Comparison of ENCODE assay signal across 9 cellular contexts in the genomic region with DNA sequence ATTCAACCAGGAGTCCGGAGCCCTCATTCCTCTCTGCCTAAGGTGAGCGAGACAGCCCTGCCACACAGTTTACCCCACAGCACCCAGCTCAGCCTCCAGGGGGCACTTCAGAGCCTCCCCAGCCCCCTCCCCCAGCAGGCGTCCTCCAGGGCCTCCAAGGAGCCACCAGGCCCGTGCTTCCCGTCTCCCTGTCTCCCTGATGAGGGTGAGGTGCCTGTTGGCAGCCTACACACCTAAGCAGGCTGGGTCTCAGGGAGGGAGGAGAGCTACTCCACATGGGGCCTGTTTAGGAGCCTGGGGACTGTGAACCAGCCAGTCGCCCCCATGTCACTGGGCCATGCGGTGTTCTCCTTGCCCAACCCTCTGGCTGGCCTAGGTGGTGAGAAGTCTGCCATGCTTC. TPM values are rescaled to one million over a fixed set of nuclear protein-coding genes. Genes with fewer than 3 reads are reported as not detected.
DNase-seq lines count a peak whose midpoint lies in the region; ATAC-seq and TF ChIP-seq lines count a peak whose summit lies in the region.
"Had no signal": no experiment of that assay in that cellular context is flagged by ENCODE, and none has a peak within 500 bp of the region (broad histone marks: within the 10 kb centered on the region; RNA-seq: fewer than 3 reads in every experiment).

No MANE protein-coding gene starts in this region.

- no peaks in the 10 kb centered on the region for H3K9me2 ChIP-seq in Loucy (replicated peaks; ENCODE audit: low read depth, low read length)

- ATAC-seq in GM19395 (IDR thresholded peaks at IDR 0.05; ENCODE audit: unreplicated experiment) = no peak

- H2BK12ac ChIP-seq in neuronal stem cell (ENCODE audit: low read length) = no peak overlapping the region

- H2AK5ac ChIP-seq in neuronal stem cell (ENCODE audit: low read depth, low read length) = no peak overlapping the region

- H3K9ac ChIP-seq in Loucy (ENCODE audit: low read depth, low read length, poor library complexity, severe bottlenecking) (peak overlapping the region; percentile 49), neuronal stem cell (ENCODE audit: low read depth, low read length, poor library complexity) (no peak overlapping the region)

- no peak overlapping the region for H3K4ac ChIP-seq in neuronal stem cell (ENCODE audit: low read length)

- no peak overlapping the region for H4K91ac ChIP-seq in neuronal stem cell (ENCODE audit: low read depth, low read length, poor library complexity)

- no peak overlapping the region for H3K4me3 ChIP-seq in Loucy (ENCODE audit: low read length, poor library complexity, severe bottlenecking)
- H3K4me3 ChIP-seq in neuronal stem cell (ENCODE audit: low read length in 2 of 2) = no peak overlapping the region
- H3K4me3 ChIP-seq in effector memory CD4-positive, alpha-beta T cell (ENCODE audit: insufficient read depth, low read depth, low read length, poor library complexity, severe bottlenecking) = no peak overlapping the region

- H3K4me2 ChIP-seq in Loucy (ENCODE audit: low read depth, low read length, poor library complexity, severe bottlenecking) (peak overlapping the region; percentile 70), neuronal stem cell (ENCODE audit: insufficient read depth, low read length, poor library complexity, severe bottlenecking) (no peak overlapping the region)

- WGBS in neuronal stem cell (ENCODE audit: extremely low coverage in 2 of 2, insufficient read length in 2 of 2, insufficient replicate concordance in 1 of 2), 2 donors = no CpG with 5 or more reads among the region's 7 CpGs

- no peak overlapping the region for H4K8ac ChIP-seq in neuronal stem cell (ENCODE audit: low read depth, low read length)

- TF ChIP-seq CTCF in Loucy (conservative IDR thresholded peaks at IDR 0.05; ENCODE audit: low read length) (peak; percentile 74), GM20000 (IDR thresholded peaks at IDR 0.05; ENCODE audit: extremely low read depth, missing control alignments) (no peak)

- no peak overlapping the region for H3K14ac ChIP-seq in neuronal stem cell (ENCODE audit: low read length)

- H3K18ac ChIP-seq in neuronal stem cell (ENCODE audit: low read length) = peak overlapping the region; percentile 63

- DNase-seq in Daoy (ENCODE audit: low read depth) = peak; percentile 38
- DNase-seq in dermis blood vessel endothelial cell = peak; percentile 51
- DNase-seq in neuronal stem cell (ENCODE audit: low spot score) = no peak
- no peak for DNase-seq in GM20000 (ENCODE audit: low spot score)
- no peak for DNase-seq in effector memory CD4-positive, alpha-beta T cell
- DNase-seq in NCI-H1105 treated with DMSO at 0.1 percent for 48 hours (lab: John Stamatoyannopoulos, UW) = no peak
- DNase-seq: NCI-H2081 had no signal

- H2BK15ac ChIP-seq in neuronal stem cell (ENCODE audit: low read length) = no peak overlapping the region

- H3K79me2 ChIP-seq in Loucy (ENCODE audit: insufficient read depth, low read length) = no peaks in the 10 kb centered on the region

- H3K4me1 ChIP-seq in Loucy (ENCODE audit: insufficient read depth, low read length, poor library complexity, severe bottlenecking) (peaks cover 50% of the 10 kb centered on the region), neuronal stem cell (ENCODE audit: control insufficient read depth in 2 of 2, insufficient read depth in 1 of 2, low read depth in 1 of 2, low read length in 2 of 2) (peaks cover 0 to 23% of the 10 kb centered on the region in 2 donors)
- H3K4me1 ChIP-seq in effector memory CD4-positive, alpha-beta T cell (ENCODE audit: control insufficient read depth, insufficient read depth, low read length, poor library complexity, severe bottlenecking) = peaks cover 31% of the 10 kb centered on the region

- H2AFZ ChIP-seq in Loucy (ENCODE audit: low read length) = no peak overlapping the region
- no peak overlapping the region for H2AFZ ChIP-seq in neuronal stem cell (ENCODE audit: low read length)

- H2BK5ac ChIP-seq in neuronal stem cell (ENCODE audit: low read length) = no peak overlapping the region

- H3F3A ChIP-seq in Loucy (ENCODE audit: low read depth) = peaks cover 9% of the 10 kb centered on the region; the same call in 1 of the 2 replicates

- no peak overlapping the region for H2BK120ac ChIP-seq in neuronal stem cell (ENCODE audit: low read depth, low read length)

- H3K36me3 ChIP-seq in Loucy (ENCODE audit: insufficient read depth, low read length) (peaks cover 17% of the 10 kb centered on the region; the same call in 1 of the 2 replicates), neuronal stem cell (replicated peaks in 1 of 2; ENCODE audit: control insufficient read depth in 2 of 2, insufficient read depth in 2 of 2, low read length in 2 of 2) (peaks cover 30 to 56% of the 10 kb centered on the region in 2 donors)
- H3K36me3 ChIP-seq in effector memory CD4-positive, alpha-beta T cell (ENCODE audit: control insufficient read depth, insufficient read depth, low read length) = peaks cover 40% of the 10 kb centered on the region

- H3K27me3 ChIP-seq in Loucy (ENCODE audit: insufficient read depth, low read length, poor library complexity, severe bottlenecking) (no peaks in the 10 kb centered on the region), neuronal stem cell (ENCODE audit: control insufficient read depth in 3 of 3, insufficient read depth in 3 of 3, low read depth in 1 of 3, low read length in 3 of 3) (no peaks in the 10 kb centered on the region)
- H3K27me3 ChIP-seq in effector memory CD4-positive, alpha-beta T cell (replicated peaks; ENCODE audit: control insufficient read depth, insufficient read depth, low read length, poor library complexity, severe bottlenecking) = no peaks in the 10 kb centered on the region

- H3K9me3 ChIP-seq in Loucy (ENCODE audit: insufficient read depth, low read depth, low read length) = no peaks in the 10 kb centered on the region
- no peaks in the 10 kb centered on the region for H3K9me3 ChIP-seq in neuronal stem cell (replicated peaks in 1 of 2; ENCODE audit: control insufficient read depth in 2 of 2, insufficient read depth in 1 of 2, low read depth in 1 of 2, low read length in 2 of 2)
- H3K9me3 ChIP-seq in effector memory CD4-positive, alpha-beta T cell (ENCODE audit: control insufficient read depth, low read length) = no peaks in the 10 kb centered on the region

- H3K79me1 ChIP-seq in neuronal stem cell (ENCODE audit: low read depth, low read length) = no peaks in the 10 kb centered on the region

- H3K27ac ChIP-seq in neuronal stem cell (replicated peaks; ENCODE audit: low read length) = no peak overlapping the region
- no peak overlapping the region for H3K27ac ChIP-seq in effector memory CD4-positive, alpha-beta T cell (ENCODE audit: insufficient read depth, low read length, poor library complexity, severe bottlenecking)

- no peak overlapping the region for H3K23ac ChIP-seq in neuronal stem cell (ENCODE audit: low read depth, low read length, poor library complexity)

- H4K20me1 ChIP-seq in Loucy (ENCODE audit: insufficient read depth, low read length, poor library complexity, severe bottlenecking) = no peaks in the 10 kb centered on the region

RNA-seq across cellular contexts. Expression of a gene that starts 28.9 kb away (rescaled TPM):
- 39.8 and 54.1 TPM in 2 replicates for total RNA-seq in Daoy (2014; rRNA removed; shearing (Covaris generic))
- 65.7 and 124 TPM in 2 replicates for total RNA-seq in dermis blood vessel endothelial cell
- 33.0 TPM for polyA plus RNA-seq in neuronal stem cell (2013, experiment 1 of 2)
- 34.2 TPM for polyA plus RNA-seq in neuronal stem cell (2013, experiment 2 of 2)

Comparison
In these comparisons a context has a peak if more than half of its experiments do, and no peak if none do; other contexts are left out.
1. DNase-seq: peak in Daoy (single experiment) and dermis blood vessel endothelial cell (single experiment); none in neuronal stem cell (single experiment), GM20000 (single experiment), effector memory CD4-positive, alpha-beta T cell (0 of 3) and NCI-H1105 treated with DMSO at 0.1 percent for 48 hours (single experiment).